ENCODE assay signal across 15 cellular contexts in the genomic region with DNA sequence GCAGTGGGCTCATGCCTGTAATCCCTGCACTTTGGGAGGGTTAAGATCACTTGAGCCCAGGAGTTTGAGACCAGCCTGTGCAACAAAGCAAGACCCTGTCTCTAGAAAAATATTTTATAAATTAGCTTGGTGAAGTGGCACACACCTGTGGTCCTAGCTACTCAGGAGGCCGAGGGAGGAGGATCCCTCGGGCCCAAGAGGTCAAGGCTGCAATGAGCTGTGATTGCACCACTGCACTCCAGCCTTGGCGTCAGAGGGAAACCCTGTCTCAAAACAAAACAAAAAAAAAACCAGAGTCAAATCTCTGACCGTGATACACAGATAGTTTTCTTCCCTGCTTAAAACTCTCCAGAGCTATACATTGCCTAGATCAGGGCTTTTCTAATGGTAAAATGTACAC. TPM values are rescaled to one million over a fixed set of nuclear protein-coding genes. Genes with fewer than 3 reads are reported as not detected.
A peak's percentile ranks its signal among the peaks of the same experiment; 100 is the strongest.
DNase-seq lines count a peak whose midpoint lies in the region; ATAC-seq and TF ChIP-seq lines count a peak whose summit lies in the region.
"Had no signal": no experiment of that assay in that cellular context is flagged by ENCODE, and none has a peak within 500 bp of the region (broad histone marks: within the 10 kb centered on the region; RNA-seq: fewer than 3 reads in every experiment).

No MANE protein-coding gene starts in this region.

- no peak for ATAC-seq in HG02852 (IDR thresholded peaks at IDR 0.05; ENCODE audit: unreplicated experiment)
- ATAC-seq in HG02571 (IDR thresholded peaks at IDR 0.05; ENCODE audit: unreplicated experiment) = no peak

- H3K27ac ChIP-seq in stomach = peak overlapping the region in 3 of 5 donors; percentile 37 to 73 (median 58)
- H3K27ac ChIP-seq: PC-9, WERI-Rb-1 had no signal

- peaks cover 55% of the 10 kb centered on the region for H3K27me3 Mint-ChIP-seq in activated T-cell treated with anti-CD3 and anti-CD28 coated beads, Interleukin-2, amount 50 U/mL, for 24 hours
- H3K27me3 Mint-ChIP-seq: central memory CD8-positive, alpha-beta T cell had no signal

- DNase-seq in activated T-cell treated with anti-CD3 and anti-CD28 coated beads, Interleukin-2, amount 50 U/mL, for 24 hours = no peak
- DNase-seq in activated T-cell treated with anti-CD3 and anti-CD28 coated beads, Interleukin-2, amount 50 U/mL, for 1 hour = no peak
- DNase-seq in fibroblast of villous mesenchyme (ENCODE audit: low read depth) (peak; percentile 18), stomach (no peak), DMS153 treated with DMSO at 0.1 percent for 48 hours (lab: John Stamatoyannopoulos, UW; ENCODE audit: unreplicated experiment) (no peak)
- DNase-seq: activated CD8-positive, alpha-beta memory T cell treated with anti-CD3 and anti-CD28 coated beads, Interleukin-2, amount 50 U/mL, for 48 hours; NCI-H187; NCI-H510A; PC-9; WERI-Rb-1 had no signal

- no peaks in the 10 kb centered on the region for H3K79me2 ChIP-seq in Loucy (ENCODE audit: insufficient read depth, low read length)
- H3K79me2 ChIP-seq: parathyroid adenoma had no signal

- peak overlapping the region; percentile 38 for H3K4me2 ChIP-seq in Loucy (ENCODE audit: low read depth, low read length, poor library complexity, severe bottlenecking)
- H3K4me2 ChIP-seq: PC-9 had no signal

- TF ChIP-seq CTCF in Loucy (conservative IDR thresholded peaks at IDR 0.05; ENCODE audit: low read length) (no peak), fibroblast of villous mesenchyme (IDR thresholded peaks at IDR 0.05; ENCODE audit: insufficient read depth, low read depth, low read length) (no peak), stomach (IDR thresholded peaks at IDR 0.05) (no peak)

- intact Hi-C loops in stomach (cut with DNase I; ENCODE audit: low total_unique reads) = no loop called here

- H3K4me1 ChIP-seq in Loucy (ENCODE audit: insufficient read depth, low read length, poor library complexity, severe bottlenecking) (peaks cover 24% of the 10 kb centered on the region), stomach (peaks cover 0 to 28% (median 5%) of the 10 kb centered on the region in 4 donors)

- no peaks in the 10 kb centered on the region for H3K9me2 ChIP-seq in Loucy (replicated peaks; ENCODE audit: low read depth, low read length)

- H3K9me3 Mint-ChIP-seq in activated T-cell treated with anti-CD3 and anti-CD28 coated beads, Interleukin-2, amount 50 U/mL, for 24 hours = no peaks in the 10 kb centered on the region
- H3K9me3 Mint-ChIP-seq: central memory CD8-positive, alpha-beta T cell had no signal

- H3K36me3 Mint-ChIP-seq in activated T-cell treated with anti-CD3 and anti-CD28 coated beads, Interleukin-2, amount 50 U/mL, for 24 hours (ENCODE audit: low read depth) = peaks cover 30% of the 10 kb centered on the region

- peaks cover 34% of the 10 kb centered on the region for H3K4me1 Mint-ChIP-seq in activated T-cell treated with anti-CD3 and anti-CD28 coated beads, Interleukin-2, amount 50 U/mL, for 24 hours (ENCODE audit: low read depth)

- H3K4me3 ChIP-seq in Loucy (ENCODE audit: low read length, poor library complexity, severe bottlenecking) (no peak overlapping the region), fibroblast of villous mesenchyme (ENCODE audit: low read depth, low read length) (no peak overlapping the region), stomach (no peak overlapping the region)
- H3K4me3 ChIP-seq: PC-9 had no signal

- no peak overlapping the region for H2AFZ ChIP-seq in Loucy (ENCODE audit: low read length)
- H2AFZ ChIP-seq: parathyroid adenoma, PC-9 had no signal

- no peak overlapping the region for H3K4me3 Mint-ChIP-seq in activated T-cell treated with anti-CD3 and anti-CD28 coated beads, Interleukin-2, amount 50 U/mL, for 24 hours
- H3K4me3 Mint-ChIP-seq: central memory CD8-positive, alpha-beta T cell had no signal

- H3K36me3 ChIP-seq in Loucy (ENCODE audit: insufficient read depth, low read length) (no peaks in the 10 kb centered on the region), stomach (peaks cover 0 to 5% (median 0%) of the 10 kb centered on the region in 4 donors)
- H3K36me3 ChIP-seq: WERI-Rb-1 had no signal

- TF ChIP-seq POLR2A in stomach (IDR thresholded peaks at IDR 0.05) = no peak

- H3K9me3 ChIP-seq in Loucy (ENCODE audit: insufficient read depth, low read depth, low read length) (no peaks in the 10 kb centered on the region), stomach (no peaks in the 10 kb centered on the region)

- no peaks in the 10 kb centered on the region for H3F3A ChIP-seq in Loucy (ENCODE audit: low read depth)

- no peaks in the 10 kb centered on the region for H4K20me1 ChIP-seq in Loucy (ENCODE audit: insufficient read depth, low read length, poor library complexity, severe bottlenecking)

- peak overlapping the region; percentile 0 for H3K27ac Mint-ChIP-seq in activated T-cell treated with anti-CD3 and anti-CD28 coated beads, Interleukin-2, amount 50 U/mL, for 24 hours

- H3K27me3 ChIP-seq in Loucy (ENCODE audit: insufficient read depth, low read length, poor library complexity, severe bottlenecking) = no peaks in the 10 kb centered on the region
- H3K27me3 ChIP-seq in stomach = no peaks in the 10 kb centered on the region

- H3K9ac ChIP-seq in Loucy (ENCODE audit: low read depth, low read length, poor library complexity, severe bottlenecking) = no peak overlapping the region
- H3K9ac ChIP-seq: parathyroid adenoma had no signal

- no peak for TF ChIP-seq EP300 in stomach (IDR thresholded peaks at IDR 0.05)

- WGBS in stomach, 5 donors = 66 to 80% (median 77%) methylated on average over 4 of the region's 4 CpGs

RNA-seq across cellular contexts. Expression of gene CHST7, which starts 53.5 kb away (rescaled TPM):
- total RNA-seq in fibroblast of villous mesenchyme (10.0 and 13.8 TPM in 2 replicates), stomach (10 to 100 TPM in 1 of 5 donors, 1 to 10 TPM in 3, under 1 TPM in 1; 0.29 to 10.1 (median 1.8) TPM)
- polyA plus RNA-seq in stomach = 1 to 10 TPM; 1.4 to 3.5 (median 2.4) TPM
